9 cellular contexts compared by ENCODE assay signal in the genomic region with DNA sequence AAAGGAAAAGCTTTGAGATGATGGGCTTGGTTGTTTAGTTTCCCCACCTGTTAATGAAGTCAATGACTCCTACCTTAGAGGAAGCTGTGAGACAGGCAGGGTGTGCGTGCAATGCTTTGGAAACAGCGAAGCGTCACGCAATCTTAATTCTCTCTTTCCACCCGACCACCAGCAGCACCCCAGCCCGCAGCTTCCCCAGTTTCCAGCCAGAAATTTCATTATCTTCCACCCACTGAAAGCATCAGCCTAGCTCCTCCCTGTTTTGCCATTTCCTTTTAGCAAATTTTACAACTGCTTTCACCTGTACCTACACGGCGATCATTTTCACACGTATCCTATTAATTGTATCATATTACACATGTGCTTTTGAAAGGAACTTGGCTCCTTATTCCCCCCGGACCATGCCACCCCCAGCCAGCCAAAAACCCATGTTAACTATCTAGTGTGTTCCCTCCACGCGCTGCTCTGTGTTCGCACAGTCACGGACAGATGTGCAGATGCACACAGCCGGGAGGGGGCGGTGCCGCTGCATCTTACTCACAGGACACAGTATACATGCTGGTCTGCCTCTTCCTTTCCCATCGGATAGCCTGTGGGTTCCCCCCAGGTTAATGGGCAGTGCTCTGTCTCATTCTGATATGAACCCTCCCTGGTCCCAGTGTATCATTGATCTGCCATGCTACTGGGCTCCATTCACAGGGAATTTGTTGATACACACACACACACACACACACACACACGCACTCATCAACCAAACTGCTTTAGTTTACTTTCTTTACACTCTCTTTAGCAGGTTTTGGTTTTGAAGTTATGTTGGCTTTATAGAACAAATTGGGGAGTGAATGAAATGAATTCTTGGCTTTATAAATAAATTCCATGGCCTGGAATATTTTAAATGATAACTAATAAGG. TPM values are rescaled to one million over a fixed set of nuclear protein-coding genes. Genes with fewer than 3 reads are reported as not detected.
DNase-seq lines count a peak whose midpoint lies in the region; ATAC-seq, FAIRE-seq and TF ChIP-seq lines count a peak whose summit lies in the region.
"Had no signal": no experiment of that assay in that cellular context is flagged by ENCODE, and none has a peak within 500 bp of the region (broad histone marks: within the 10 kb centered on the region; RNA-seq: fewer than 3 reads in every experiment).

No MANE protein-coding gene starts in this region.

- no peak overlapping the region for H3K27ac Mint-ChIP-seq in activated CD4-positive, alpha-beta memory T cell treated with anti-CD3 and anti-CD28 coated beads for 36 hours
- no peak overlapping the region for H3K27ac Mint-ChIP-seq in neural crest cell (ENCODE audit: unreplicated experiment)

- H3K14ac ChIP-seq in H1 (ENCODE audit: insufficient read length): no peak overlapping the region

- no peaks in the 10 kb centered on the region for H3K9me3 Mint-ChIP-seq in activated CD4-positive, alpha-beta memory T cell treated with anti-CD3 and anti-CD28 coated beads for 36 hours
- peaks cover 3% of the 10 kb centered on the region for H3K9me3 Mint-ChIP-seq in neural crest cell

- DNase-seq in NCI-H1417 (lab: John Stamatoyannopoulos, UW) (peak; percentile 43 to 75 (median 54)), NCI-H1417 treated with DMSO at 0.1 percent for 48 hours (lab: John Stamatoyannopoulos, UW) (no peak), NCI-H69 (lab: John Stamatoyannopoulos, UW) (peak; percentile 66), H1 (ENCODE audit: low read depth in 1 of 2, low spot score in 2 of 2) (peak in 1 of 2 experiments; percentile 86), neural crest cell (ENCODE audit: low read depth, low spot score) (peak; percentile 76), ureter (ENCODE audit: low spot score) (peak; percentile 72)
- DNase-seq in activated CD4-positive, alpha-beta memory T cell treated with anti-CD3 and anti-CD28 coated beads for 36 hours: peak; percentile 81

- no peak overlapping the region for H3K27ac ChIP-seq in H1 (ENCODE audit: low read depth, low read length)

- POLR2A ChIA-PET in activated CD4-positive, alpha-beta memory T cell treated with anti-CD3 and anti-CD28 coated beads for 36 hours (lab: Charles Lee): no interaction called here
- POLR2A ChIA-PET in H1 (lab: Charles Lee; ENCODE audit: partially characterized antibody): interaction anchor here (0.6 to 1.2 kb wide), 3 partner anchors 23 to 66 kb away, joined by 3 to 4 read pairs (median 3); a partner anchor contains a TSS

- no peak overlapping the region for H2BK20ac ChIP-seq in H1 (ENCODE audit: low read length)

- no peak overlapping the region for H2BK15ac ChIP-seq in H1 (ENCODE audit: low read length)

- no peak overlapping the region for H3K4ac ChIP-seq in H1 (replicated peaks; ENCODE audit: insufficient read length, low read depth, low read length)

- no peak overlapping the region for H3K23ac ChIP-seq in H1 (ENCODE audit: insufficient read length)

- H2BK5ac ChIP-seq in H1 (ENCODE audit: low read depth, low read length): peak overlapping the region; percentile 35; the same call in 1 of the 2 replicates

- no peak overlapping the region for H4K8ac ChIP-seq in H1 (ENCODE audit: extremely low read depth, insufficient read depth, low read length)

- H3K79me1 ChIP-seq in H1 (ENCODE audit: low read depth, low read length): no peaks in the 10 kb centered on the region

- H3K18ac ChIP-seq in H1 (ENCODE audit: extremely low read depth, low read length): no peak overlapping the region

- ATAC-seq in HG03442 (IDR thresholded peaks at IDR 0.05; ENCODE audit: unreplicated experiment): peak; percentile 97

- H2AFZ ChIP-seq in H1 (ENCODE audit: low read length): no peak overlapping the region

- peak; percentile 83 to 91 for TF ChIP-seq RAD21 in H1 (IDR thresholded peaks at IDR 0.05 in 1 of 2, conservative IDR thresholded peaks at IDR 0.05 in 1 of 2; ENCODE audit: low read depth in 2 of 2, low read length in 2 of 2)

- intact Hi-C loops in activated CD4-positive, alpha-beta memory T cell treated with anti-CD3 and anti-CD28 coated beads for 36 hours (cut with micrococcal nuclease): loop anchor here (1.0 to 5.0 kb wide), 4 partner anchors 75 to 452 kb away; a partner anchor contains a TSS

- H3K79me2 ChIP-seq in H1 (ENCODE audit: control insufficient read depth in 1 of 2, insufficient read depth in 2 of 2, low read length in 2 of 2): no peaks in the 10 kb centered on the region

- no peak overlapping the region for H3K56ac ChIP-seq in H1 (replicated peaks; ENCODE audit: insufficient read length, low read depth, low read length)

- 58% methylated on average over 19 of the region's 19 CpGs; no CpG with 5 or more reads in 1 of the 2 experiments for WGBS in H1 (ENCODE audit: extremely low coverage in 1 of 2, insufficient coverage in 1 of 2, insufficient read length in 1 of 2, insufficient replicate concordance in 2 of 2, low coverage in 1 of 2, low lambda C conversion rate in 2 of 2, missing lambda C conversion rate in 1 of 2), 2 experiments

- TF ChIP-seq EP300 in H1 (IDR thresholded peaks at IDR 0.05; ENCODE audit: borderline replicate concordance in 1 of 2, low read depth in 2 of 2, low read length in 2 of 2): no peak

- peak; percentile 69 to 93 (median 87) for TF ChIP-seq CTCF in H1 (IDR thresholded peaks at IDR 0.05; ENCODE audit: control extremely low read depth in 1 of 3, insufficient read depth in 1 of 3, low read depth in 1 of 3, low read length in 3 of 3)
- TF ChIP-seq CTCF in neural crest cell (conservative IDR thresholded peaks at IDR 0.05): peak; percentile 73

- no peaks in the 10 kb centered on the region for H3K27me3 ChIP-seq in H1 (replicated peaks in 1 of 4; ENCODE audit: control insufficient read depth in 3 of 4, extremely low read depth in 1 of 4, insufficient read depth in 3 of 4, low read length in 3 of 4)

- no peak overlapping the region for H2BK12ac ChIP-seq in H1 (ENCODE audit: low read depth, low read length)

- H2BK120ac ChIP-seq in H1 (replicated peaks; ENCODE audit: low read depth, low read length): no peak overlapping the region

- H2AK5ac ChIP-seq in H1 (ENCODE audit: low read depth, low read length): no peak overlapping the region

- H3K36me3 Mint-ChIP-seq in activated CD4-positive, alpha-beta memory T cell treated with anti-CD3 and anti-CD28 coated beads for 36 hours: no peaks in the 10 kb centered on the region
- H3K36me3 Mint-ChIP-seq in neural crest cell (ENCODE audit: low read depth): peaks cover 8% of the 10 kb centered on the region

- H4K5ac ChIP-seq in H1 (ENCODE audit: insufficient read length, low read depth, low read length): no peak overlapping the region

- peak overlapping the region; percentile 60 for H3K4me3 Mint-ChIP-seq in activated CD4-positive, alpha-beta memory T cell treated with anti-CD3 and anti-CD28 coated beads for 36 hours
- H3K4me3 Mint-ChIP-seq in neural crest cell: no peak overlapping the region

- H4K91ac ChIP-seq in H1 (replicated peaks; ENCODE audit: insufficient read length, low read length): no peak overlapping the region

- H3K4me1 Mint-ChIP-seq in activated CD4-positive, alpha-beta memory T cell treated with anti-CD3 and anti-CD28 coated beads for 36 hours (ENCODE audit: low read depth): peaks cover 4% of the 10 kb centered on the region
- peaks cover 5% of the 10 kb centered on the region for H3K4me1 Mint-ChIP-seq in neural crest cell

- peaks cover 0 to 16% (median 9%) of the 10 kb centered on the region in 4 experiments; a peak in 6 of 7 replicates for H3K4me1 ChIP-seq in H1 (replicated peaks in 1 of 4; ENCODE audit: control insufficient read depth in 3 of 4, insufficient read depth in 4 of 4, low read length in 3 of 4)

- H3K9ac ChIP-seq in H1 (replicated peaks in 1 of 4; ENCODE audit: extremely low read depth in 1 of 4, low read depth in 3 of 4, low read length in 3 of 4): no peak overlapping the region

- H3K4me2 ChIP-seq in H1 (ENCODE audit: insufficient read depth in 1 of 2, low read depth in 2 of 2, low read length in 2 of 2): no peak overlapping the region

- FAIRE-seq in H1 (lab: Jason Lieb, UNC): no peak
- FAIRE-seq: A204.1 had no signal

- no peaks in the 10 kb centered on the region for H3K9me3 ChIP-seq in H1 (ENCODE audit: insufficient read depth in 2 of 2, low read depth in 1 of 2, low read length in 1 of 2)

- peaks cover 2% of the 10 kb centered on the region for H3K27me3 Mint-ChIP-seq in activated CD4-positive, alpha-beta memory T cell treated with anti-CD3 and anti-CD28 coated beads for 36 hours
- H3K27me3 Mint-ChIP-seq in neural crest cell (ENCODE audit: low read depth): no peaks in the 10 kb centered on the region

- no peaks in the 10 kb centered on the region for H4K20me1 ChIP-seq in H1 (replicated peaks in 1 of 2; ENCODE audit: control insufficient read depth in 1 of 2, insufficient read depth in 2 of 2, low read length in 2 of 2)

- CTCF ChIA-PET in activated CD4-positive, alpha-beta memory T cell treated with anti-CD3 and anti-CD28 coated beads for 36 hours (lab: Charles Lee): interaction anchor here (0.6 to 1.7 kb wide), 30 partner anchors 11 to 452 kb away, joined by 3 to 30 read pairs (median 4); a partner anchor contains a TSS
- CTCF ChIA-PET in H1 (lab: Charles Lee; ENCODE audit: partially characterized antibody): interaction anchor here (0.6 to 1.7 kb wide), 51 partner anchors 9 to 285 kb away, joined by 3 to 17 read pairs (median 5); a partner anchor contains a TSS

- no peak for TF ChIP-seq POLR2A in H1 (IDR thresholded peaks at IDR 0.05; ENCODE audit: control extremely low read depth in 1 of 2, low read depth in 2 of 2, low read length in 2 of 2)

- H3K36me3 ChIP-seq in H1 (ENCODE audit: control insufficient read depth in 2 of 4, insufficient read depth in 4 of 4, low read length in 3 of 4): no peaks in the 10 kb centered on the region

- H3K23me2 ChIP-seq in H1 (ENCODE audit: low read depth, low read length): no peaks in the 10 kb centered on the region

- no peak overlapping the region for H3K4me3 ChIP-seq in H1 (ENCODE audit: extremely low read depth in 1 of 4, insufficient read depth in 2 of 4, low read depth in 3 of 4, low read length in 4 of 4)

TF ChIP-seq in H1, 55 proteins besides CTCF, POLR2A, EP300 and RAD21 (continues in another document):
- no peak for TF ChIP-seq JUND (IDR thresholded peaks at IDR 0.05; ENCODE audit: low read length)
- no peak for TF ChIP-seq KDM4A (IDR thresholded peaks at IDR 0.05; ENCODE audit: low read depth, low read length, severe bottlenecking)
- no peak for TF ChIP-seq NRF1 (IDR thresholded peaks at IDR 0.05; ENCODE audit: low read depth, low read length)

RNA-seq across cellular contexts. Expression of a gene that starts 22.4 kb away (rescaled TPM):
- total RNA-seq in activated CD4-positive, alpha-beta memory T cell treated with anti-CD3 and anti-CD28 coated beads for 36 hours: not detected
- 2.8 and 3.2 TPM in 2 replicates for total RNA-seq in H1 (2021; fragmentation: NEBNext Ultra II Directional; extraction: Animal tissue kit (Norgen Biotek cat#: 25700))
- 1.3 and 1.4 TPM in 2 replicates for polyA plus RNA-seq in H1 (2011; rRNA removed)
- 1.8 TPM for polyA plus RNA-seq in H1 (2011; cell fraction: cytosol; rRNA removed)
- 3.6 TPM for polyA plus RNA-seq in H1 (2011; cell fraction: nucleus; rRNA removed)
- polyA plus RNA-seq in H1 (2012, experiment 1 of 2): 3.2 to 3.8 TPM (median 3.5 TPM) in 4 replicates
- polyA plus RNA-seq in H1 (2012, experiment 2 of 2): 1.5 TPM
- polyA plus RNA-seq in H1 (2013, experiment 1 of 2): 1.5 TPM
- polyA plus RNA-seq in H1 (2013, experiment 2 of 2): 1.2 TPM
- polyA minus RNA-seq in H1 (2011; rRNA and poly(A)+ RNA removed): 1.4 and 2.8 TPM in 2 replicates
- polyA minus RNA-seq in H1 (2011; cell fraction: cytosol; rRNA and poly(A)+ RNA removed): 1.1 TPM
- polyA minus RNA-seq in H1 (2011; cell fraction: nucleus; rRNA and poly(A)+ RNA removed): 1.1 TPM
- 10.1 and 10.2 TPM in 2 replicates for total RNA-seq in neural crest cell
- 0.73 TPM for total RNA-seq in ureter
